17 cellular contexts compared by ENCODE assay signal in genomic region chr6:37897819-37898534, GRCh38.
A peak's percentile ranks its signal among the peaks of the same experiment; 100 is the strongest.
DNase-seq lines count a peak whose midpoint lies in the region; ATAC-seq, FAIRE-seq and TF ChIP-seq lines count a peak whose summit lies in the region.
"Had no signal": no experiment of that assay in that cellular context is flagged by ENCODE, and none has a peak within 500 bp of the region (broad histone marks: within the 10 kb centered on the region; RNA-seq: fewer than 3 reads in every experiment).

No MANE protein-coding gene starts in this region.

- H3K9ac ChIP-seq in keratinocyte (ENCODE audit: control insufficient read depth, extremely low read depth, insufficient read depth, low read length), result no peak overlapping the region
- H3K9ac ChIP-seq: BLaER1 had no signal

- H3K27me3 Mint-ChIP-seq in activated naive CD8-positive, alpha-beta T cell, result no peaks in the 10 kb centered on the region
- H3K27me3 Mint-ChIP-seq in activated naive CD8-positive, alpha-beta T cell treated with anti-CD3 and anti-CD28 coated beads, Interleukin-2, amount 50 U/mL, for 24 hours, result no peaks in the 10 kb centered on the region
- H3K27me3 Mint-ChIP-seq in type B pancreatic cell, result no peaks in the 10 kb centered on the region
- H3K27me3 Mint-ChIP-seq in T-helper 17 cell, result no peaks in the 10 kb centered on the region

- H3K36me3 ChIP-seq in RWPE2 (ENCODE audit: low read depth) (no peaks in the 10 kb centered on the region), keratinocyte (ENCODE audit: control insufficient read depth in 2 of 2, extremely low read depth in 1 of 2, insufficient read depth in 2 of 2, low read length in 2 of 2) (no peaks in the 10 kb centered on the region)

- no peak for FAIRE-seq in keratinocyte (lab: Jason Lieb, UNC)

- peaks cover 17% of the 10 kb centered on the region for H3K36me3 Mint-ChIP-seq in activated naive CD8-positive, alpha-beta T cell
- peaks cover 25% of the 10 kb centered on the region for H3K36me3 Mint-ChIP-seq in activated naive CD8-positive, alpha-beta T cell treated with anti-CD3 and anti-CD28 coated beads, Interleukin-2, amount 50 U/mL, for 24 hours (ENCODE audit: low read depth)
- H3K36me3 Mint-ChIP-seq in type B pancreatic cell (peaks cover 9% of the 10 kb centered on the region), T-helper 17 cell (ENCODE audit: low read depth) (peaks cover 5% of the 10 kb centered on the region)

- H3K27ac ChIP-seq in RWPE2 (ENCODE audit: poor library complexity, severe bottlenecking), result peak overlapping the region; percentile 42
- peak overlapping the region; percentile 42 for H3K27ac ChIP-seq in keratinocyte (ENCODE audit: control insufficient read depth, insufficient read depth, low read length)
- H3K27ac ChIP-seq: 22Rv1, BLaER1 had no signal

- peaks cover 52% of the 10 kb centered on the region for H3K4me1 Mint-ChIP-seq in activated naive CD8-positive, alpha-beta T cell (ENCODE audit: low read depth)
- H3K4me1 Mint-ChIP-seq in activated naive CD8-positive, alpha-beta T cell treated with anti-CD3 and anti-CD28 coated beads, Interleukin-2, amount 50 U/mL, for 24 hours, result peaks cover 40% of the 10 kb centered on the region
- H3K4me1 Mint-ChIP-seq in type B pancreatic cell (ENCODE audit: unreplicated experiment) (no peaks in the 10 kb centered on the region), T-helper 17 cell (peaks cover 21% of the 10 kb centered on the region)

- peaks cover 4% of the 10 kb centered on the region for H3K9me1 ChIP-seq in keratinocyte (ENCODE audit: control insufficient read depth, extremely low read depth, insufficient read depth, low read length)

- no peak for TF ChIP-seq CTCF in RWPE2 (IDR thresholded peaks at IDR 0.05; ENCODE audit: poor library complexity, severe bottlenecking)
- TF ChIP-seq CTCF in keratinocyte (optimal IDR thresholded peaks at IDR 0.05 in 1 of 3, IDR thresholded peaks at IDR 0.05 in 1 of 3, conservative IDR thresholded peaks at IDR 0.05 in 1 of 3; ENCODE audit: extremely low read depth in 1 of 3, insufficient read depth in 2 of 3, low read length in 3 of 3), result no peak
- TF ChIP-seq CTCF in type B pancreatic cell (conservative IDR thresholded peaks at IDR 0.05), result no peak

- dilution Hi-C loops in keratinocyte (cut with MboI; ENCODE audit: extremely low pct_ligation_motif_present, low sequenced_read_pairs), result no loop called here

- peaks cover 80% of the 10 kb centered on the region for H3K79me2 ChIP-seq in keratinocyte (ENCODE audit: control insufficient read depth, insufficient read depth, low read length)

- H3K27me3 ChIP-seq in RWPE2 (ENCODE audit: insufficient read depth, poor library complexity, severe bottlenecking), result no peaks in the 10 kb centered on the region
- no peaks in the 10 kb centered on the region for H3K27me3 ChIP-seq in keratinocyte (ENCODE audit: control insufficient read depth, extremely low read depth, insufficient read depth, low read length)
- H3K27me3 ChIP-seq: BLaER1 had no signal

- DNase-seq in activated naive CD8-positive, alpha-beta T cell treated with anti-CD3 and anti-CD28 coated beads, Interleukin-2, amount 50 U/mL, for 24 hours, result no peak
- no peak for DNase-seq in RWPE2 (ENCODE audit: low spot score)
- no peak for DNase-seq in keratinocyte (ENCODE audit: low read depth, low spot score)
- DNase-seq in type B pancreatic cell (ENCODE audit: extremely low spot score, unreplicated experiment), result no peak
- DNase-seq in Right ventricle myocardium superior, result no peak
- no peak for DNase-seq in T-helper 17 cell
- DNase-seq: CD8-positive, alpha-beta T cell; DMS79 treated with DMSO at 0.1 percent for 48 hours; H7; NCI-H1417 treated with DMSO at 0.1 percent for 48 hours; NCI-H2029; NCI-H510A; NCI-H774 had no signal

- H4K20me1 ChIP-seq in keratinocyte (ENCODE audit: control insufficient read depth, extremely low read depth, insufficient read depth, low read length), result peaks cover 10% of the 10 kb centered on the region

- peaks cover 24% of the 10 kb centered on the region for H3K4me1 ChIP-seq in RWPE2 (ENCODE audit: insufficient read depth, poor library complexity, severe bottlenecking)
- peaks cover 26% of the 10 kb centered on the region for H3K4me1 ChIP-seq in keratinocyte (ENCODE audit: control insufficient read depth, extremely low read depth, insufficient read depth, low read length)
- H3K4me1 ChIP-seq: BLaER1 had no signal

- H3K4me2 ChIP-seq in keratinocyte (ENCODE audit: control insufficient read depth, extremely low read depth, insufficient read depth, low read depth, low read length), result peak overlapping the region; percentile 83
- H3K4me2 ChIP-seq: BLaER1 had no signal

- no peak overlapping the region for H3K4me3 Mint-ChIP-seq in activated naive CD8-positive, alpha-beta T cell
- H3K4me3 Mint-ChIP-seq in activated naive CD8-positive, alpha-beta T cell treated with anti-CD3 and anti-CD28 coated beads, Interleukin-2, amount 50 U/mL, for 24 hours, result no peak overlapping the region
- no peak overlapping the region for H3K4me3 Mint-ChIP-seq in type B pancreatic cell
- H3K4me3 Mint-ChIP-seq in T-helper 17 cell, result no peak overlapping the region
- H3K4me3 Mint-ChIP-seq: CD8-positive, alpha-beta T cell had no signal

- H3K27ac Mint-ChIP-seq in activated naive CD8-positive, alpha-beta T cell, result peak overlapping the region; percentile 18
- no peak overlapping the region for H3K27ac Mint-ChIP-seq in activated naive CD8-positive, alpha-beta T cell treated with anti-CD3 and anti-CD28 coated beads, Interleukin-2, amount 50 U/mL, for 24 hours
- H3K27ac Mint-ChIP-seq in type B pancreatic cell (peak overlapping the region; percentile 57), T-helper 17 cell (no peak overlapping the region)
- H3K27ac Mint-ChIP-seq: CD8-positive, alpha-beta T cell had no signal

- H3K9me3 ChIP-seq in RWPE2 (ENCODE audit: severe bottlenecking) (no peaks in the 10 kb centered on the region), keratinocyte (ENCODE audit: control insufficient read depth, low read depth, low read length) (no peaks in the 10 kb centered on the region), T-helper 17 cell (ENCODE audit: control insufficient read depth, low read length, poor library complexity, severe bottlenecking) (peaks cover 5% of the 10 kb centered on the region)

- H3K4me3 ChIP-seq in RWPE2 (ENCODE audit: severe bottlenecking), result no peak overlapping the region
- H3K4me3 ChIP-seq in keratinocyte (ENCODE audit: control insufficient read depth in 2 of 3, extremely low read depth in 1 of 3, insufficient read depth in 2 of 3, low read depth in 1 of 3, low read length in 3 of 3), result peak overlapping the region in 1 of 3 experiments; percentile 34
- H3K4me3 ChIP-seq: BLaER1 had no signal

- ATAC-seq in activated naive CD8-positive, alpha-beta T cell treated with anti-CD3 and anti-CD28 coated beads, Interleukin-2, amount 50 U/mL, for 24 hours, result no peak
- ATAC-seq in RWPE2 (ENCODE audit: low read depth) (no peak), Right ventricle myocardium superior (ENCODE audit: poor library complexity) (no peak), GM19463 (IDR thresholded peaks at IDR 0.05; ENCODE audit: unreplicated experiment) (no peak), T-helper 17 cell (no peak)
- ATAC-seq: CD8-positive, alpha-beta T cell had no signal

- intact Hi-C loops in Right ventricle myocardium superior (cut with DNase I), result no loop called here

- H2AFZ ChIP-seq in keratinocyte (ENCODE audit: control insufficient read depth, low read length), result no peak overlapping the region

- peaks cover 9% of the 10 kb centered on the region for H3K9me3 Mint-ChIP-seq in activated naive CD8-positive, alpha-beta T cell (ENCODE audit: low read depth)
- H3K9me3 Mint-ChIP-seq in activated naive CD8-positive, alpha-beta T cell treated with anti-CD3 and anti-CD28 coated beads, Interleukin-2, amount 50 U/mL, for 24 hours, result peaks cover 14% of the 10 kb centered on the region
- peaks cover 2% of the 10 kb centered on the region for H3K9me3 Mint-ChIP-seq in type B pancreatic cell

Comparison
In these comparisons a context has a peak if more than half of its experiments do, and no peak if none do; other contexts are left out.
1. H3K27ac Mint-ChIP-seq: peak in activated naive CD8-positive, alpha-beta T cell (single experiment) and type B pancreatic cell (single experiment); none in activated naive CD8-positive, alpha-beta T cell treated with anti-CD3 and anti-CD28 coated beads, Interleukin-2, amount 50 U/mL, for 24 hours (single experiment) and T-helper 17 cell (single experiment).